9 cellular contexts compared by ENCODE assay signal in the genomic region with DNA sequence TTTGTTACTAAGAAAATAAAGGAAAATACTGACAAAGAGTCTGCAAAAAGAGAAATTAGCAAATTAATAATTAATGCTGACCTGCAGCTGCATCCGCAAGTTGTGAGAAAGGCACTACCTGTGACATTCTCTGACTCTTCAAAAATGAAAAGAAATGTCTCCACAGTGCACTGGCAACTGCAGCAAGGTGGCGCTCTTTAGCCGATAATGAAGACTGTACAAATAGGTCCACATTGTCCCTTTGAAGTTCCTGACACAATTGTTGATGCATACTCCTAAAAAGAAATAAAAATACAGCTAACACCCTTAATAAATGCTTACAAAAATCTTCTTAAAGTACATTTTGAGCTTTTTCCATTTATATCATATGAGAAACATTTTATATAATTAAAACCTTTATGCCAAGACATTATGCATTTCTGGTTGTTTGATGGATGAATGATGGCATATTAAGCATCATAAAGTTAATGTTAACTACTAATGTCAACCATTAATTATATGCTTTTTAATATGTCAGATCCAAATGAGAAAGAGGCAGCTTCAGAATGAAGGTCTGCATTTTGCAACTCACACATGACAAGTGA.
DNase-seq lines count a peak whose midpoint lies in the region; ATAC-seq, FAIRE-seq and TF ChIP-seq lines count a peak whose summit lies in the region.
"Had no signal": no experiment of that assay in that cellular context is flagged by ENCODE, and none has a peak within 500 bp of the region (broad histone marks: within the 10 kb centered on the region; RNA-seq: fewer than 3 reads in every experiment).

No MANE protein-coding gene starts in this region.

- peak; percentile 86 for FAIRE-seq in frontal cortex (lab: Jason Lieb, UNC)

- no peaks in the 10 kb centered on the region for H3K27me3 ChIP-seq in RWPE2 (ENCODE audit: insufficient read depth, poor library complexity, severe bottlenecking)

- peak; percentile 95 for ATAC-seq in GM21619 (IDR thresholded peaks at IDR 0.05; ENCODE audit: unreplicated experiment)
- peak; percentile 80 for ATAC-seq in RWPE2 (ENCODE audit: low read depth)

- peak; percentile 1 for DNase-seq in GDM1 (lab: John Stamatoyannopoulos, UW)
- DNase-seq in HuH-7.5 (ENCODE audit: low spot score), result peak; percentile 6
- DNase-seq in RWPE2 (ENCODE audit: low spot score), result no peak
- DNase-seq in activated T-helper 2 cell treated with anti-CD3 and anti-CD28 coated beads, Interferon-gamma antibody, Interleukin-2, Interleukin-4, amounts not matched to agents 10 μg/mL and 5 μg/mL and 100 μg/mL, durations not matched to agents 14 hours and 24 hours and 36 hours (ENCODE audit: low spot score), result peak; percentile 41
- peak; percentile 14 to 29 for DNase-seq in frontal cortex (ENCODE audit: low spot score in 2 of 2)
- DNase-seq in posterior vena cava (ENCODE audit: low spot score), result peak; percentile 79
- DNase-seq in OCI-M2 (lab: John Stamatoyannopoulos, UW; ENCODE audit: unreplicated experiment), result no peak

- no peaks in the 10 kb centered on the region for H3K36me3 Mint-ChIP-seq in activated T-helper 2 cell treated with anti-CD3 and anti-CD28 coated beads, Interferon-gamma antibody, Interleukin-2, Interleukin-4, amounts not matched to agents 10 μg/mL and 5 μg/mL and 100 μg/mL, durations not matched to agents 14 hours and 24 hours and 36 hours (ENCODE audit: low read depth)

- no peaks in the 10 kb centered on the region for H3K9me3 Mint-ChIP-seq in activated T-helper 2 cell treated with anti-CD3 and anti-CD28 coated beads, Interferon-gamma antibody, Interleukin-2, Interleukin-4, amounts not matched to agents 10 μg/mL and 5 μg/mL and 100 μg/mL, durations not matched to agents 14 hours and 24 hours and 36 hours

- peaks cover 16% of the 10 kb centered on the region for H3K36me3 ChIP-seq in RWPE2 (ENCODE audit: low read depth)

- H3K27me3 Mint-ChIP-seq in activated T-helper 2 cell treated with anti-CD3 and anti-CD28 coated beads, Interferon-gamma antibody, Interleukin-2, Interleukin-4, amounts not matched to agents 10 μg/mL and 5 μg/mL and 100 μg/mL, durations not matched to agents 14 hours and 24 hours and 36 hours (ENCODE audit: low read depth), result no peaks in the 10 kb centered on the region

- no peak overlapping the region for H3K27ac Mint-ChIP-seq in activated T-helper 2 cell treated with anti-CD3 and anti-CD28 coated beads, Interferon-gamma antibody, Interleukin-2, Interleukin-4, amounts not matched to agents 10 μg/mL and 5 μg/mL and 100 μg/mL, durations not matched to agents 14 hours and 24 hours and 36 hours

- H3K4me1 Mint-ChIP-seq in activated T-helper 2 cell treated with anti-CD3 and anti-CD28 coated beads, Interferon-gamma antibody, Interleukin-2, Interleukin-4, amounts not matched to agents 10 μg/mL and 5 μg/mL and 100 μg/mL, durations not matched to agents 14 hours and 24 hours and 36 hours (ENCODE audit: low read depth), result peaks cover 3% of the 10 kb centered on the region

- no peaks in the 10 kb centered on the region for H3K9me3 ChIP-seq in RWPE2 (ENCODE audit: severe bottlenecking)

- H3K4me3 Mint-ChIP-seq in activated T-helper 2 cell treated with anti-CD3 and anti-CD28 coated beads, Interferon-gamma antibody, Interleukin-2, Interleukin-4, amounts not matched to agents 10 μg/mL and 5 μg/mL and 100 μg/mL, durations not matched to agents 14 hours and 24 hours and 36 hours (ENCODE audit: low read depth), result no peak overlapping the region

- no peak overlapping the region for H3K4me3 ChIP-seq in RWPE2 (ENCODE audit: severe bottlenecking)
- H3K4me3 ChIP-seq: skin epidermis had no signal

- intact Hi-C loops in activated T-helper 2 cell treated with anti-CD3 and anti-CD28 coated beads, Interferon-gamma antibody, Interleukin-2, Interleukin-4, amounts not matched to agents 10 μg/mL and 5 μg/mL and 100 μg/mL, durations not matched to agents 14 hours and 24 hours and 36 hours (cut with micrococcal nuclease), result loop anchor here (1.0 to 5.0 kb wide), 3 partner anchors 96 to 208 kb away; partner anchors contain the start of gene MMS22L
- intact Hi-C loops in posterior vena cava (cut with DNase I), result no loop called here

- H3K27ac ChIP-seq in RWPE2 (ENCODE audit: poor library complexity, severe bottlenecking), result no peak overlapping the region
- H3K27ac ChIP-seq: skin epidermis had no signal

- peak; percentile 92 for TF ChIP-seq CTCF in RWPE2 (IDR thresholded peaks at IDR 0.05; ENCODE audit: poor library complexity, severe bottlenecking)

- H3K4me1 ChIP-seq in RWPE2 (ENCODE audit: insufficient read depth, poor library complexity, severe bottlenecking), result peaks cover 11% of the 10 kb centered on the region

Comparison
In these comparisons a context has a peak if more than half of its experiments do, and no peak if none do; other contexts are left out.
1. DNase-seq: peak in GDM1 (single experiment), HuH-7.5 (single experiment), activated T-helper 2 cell treated with anti-CD3 and anti-CD28 coated beads, Interferon-gamma antibody, Interleukin-2, Interleukin-4, amounts not matched to agents 10 μg/mL and 5 μg/mL and 100 μg/mL, durations not matched to agents 14 hours and 24 hours and 36 hours (single experiment), frontal cortex (2 of 2) and posterior vena cava (single experiment); none in RWPE2 (single experiment) and OCI-M2 (single experiment).